ENCODE assay signal across 23 cellular contexts in the genomic region with DNA sequence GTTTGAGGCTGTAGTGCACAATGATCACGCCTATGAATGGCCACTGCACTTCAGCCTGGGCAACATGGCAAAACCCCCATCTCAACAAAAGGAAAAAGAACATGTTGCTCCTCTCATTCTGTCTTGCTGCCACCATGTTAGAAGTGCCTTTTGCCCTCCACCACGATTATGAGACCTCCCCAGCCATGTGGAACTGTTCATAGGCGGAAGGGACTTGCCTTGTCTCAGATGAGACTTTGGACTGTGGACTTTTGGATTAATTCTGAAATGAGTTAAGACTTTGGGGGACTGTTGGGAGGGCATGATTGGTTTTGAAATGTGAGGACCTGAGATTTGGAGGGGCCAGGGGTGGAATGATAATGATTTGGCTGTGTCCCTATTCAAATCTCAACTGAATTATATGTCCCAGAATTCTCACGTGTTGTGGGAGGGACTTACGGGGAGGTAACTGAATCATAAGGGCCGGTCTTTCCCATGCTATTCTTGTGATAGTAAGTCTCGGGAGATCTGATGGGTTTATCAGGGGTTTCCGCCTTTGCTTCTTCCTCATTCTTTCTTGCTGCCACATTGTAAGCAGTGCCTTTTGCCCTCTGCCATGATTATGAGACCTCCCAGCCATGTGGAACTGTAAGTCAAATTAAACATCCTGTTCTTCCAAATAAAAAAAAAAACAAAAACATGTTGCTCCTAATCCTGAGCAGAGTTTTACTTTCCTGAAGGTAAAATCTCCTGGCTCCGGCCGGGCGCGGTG.
"Had no signal": no experiment of that assay in that cellular context is flagged by ENCODE, and none has a peak within 500 bp of the region (broad histone marks: within the 10 kb centered on the region; RNA-seq: fewer than 3 reads in every experiment).

No MANE protein-coding gene starts in this region.

- H3K36me3 ChIP-seq: colonic mucosa, gastrocnemius medialis, suprapubic skin had no signal

- H3K4me3 Mint-ChIP-seq: activated CD4-positive, alpha-beta T cell treated with anti-CD3 and anti-CD28 coated beads, Interleukin-2, amount 10 ng/mL, durations not matched to agents 24 days and 14 days; activated naive CD4-positive, alpha-beta T cell treated with anti-CD3 and anti-CD28 coated beads for 36 hours; activated T-cell treated with anti-CD3 and anti-CD28 coated beads, Interleukin-2, amount 50 U/mL, for 4 hours; brain; natural killer cell treated with Interleukin-12 subunit alpha and Interleukin-12 subunit beta and Interleukin-15 and Interleukin-18, amount 100 ng/mL, for 72 hours; stimulated activated naive CD8-positive, alpha-beta T cell treated with anti-CD3 and anti-CD28 coated beads, Interleukin-15, Interleukin-2, amounts not matched to agents 100 ng/mL and 50 ng/mL, for 24 hours had no signal

- H3K27me3 Mint-ChIP-seq: brain; natural killer cell treated with Interleukin-12 subunit alpha and Interleukin-12 subunit beta and Interleukin-15 and Interleukin-18, amount 100 ng/mL, for 72 hours had no signal

- H3K4me3 ChIP-seq: colonic mucosa, gastrocnemius medialis, lung, suprapubic skin had no signal

- H3K27ac ChIP-seq: colonic mucosa, gastrocnemius medialis, parathyroid adenoma, suprapubic skin had no signal

- H3K27ac Mint-ChIP-seq: activated CD4-positive, alpha-beta T cell treated with anti-CD3 and anti-CD28 coated beads, Interleukin-2, amount 10 ng/mL, durations not matched to agents 24 days and 14 days; activated naive CD4-positive, alpha-beta T cell treated with anti-CD3 and anti-CD28 coated beads for 36 hours; natural killer cell treated with Interleukin-12 subunit alpha and Interleukin-12 subunit beta and Interleukin-15 and Interleukin-18, amount 100 ng/mL, for 72 hours; stimulated activated naive CD8-positive, alpha-beta T cell treated with anti-CD3 and anti-CD28 coated beads, Interleukin-15, Interleukin-2, amounts not matched to agents 100 ng/mL and 50 ng/mL, for 24 hours had no signal

- H3K9me3 ChIP-seq: colonic mucosa, gastrocnemius medialis, suprapubic skin had no signal

- H3K9me3 Mint-ChIP-seq: activated CD4-positive, alpha-beta T cell treated with anti-CD3 and anti-CD28 coated beads, Interleukin-2, amount 10 ng/mL, durations not matched to agents 24 days and 14 days; activated naive CD4-positive, alpha-beta T cell treated with anti-CD3 and anti-CD28 coated beads for 36 hours; activated T-cell treated with anti-CD3 and anti-CD28 coated beads, Interleukin-2, amount 50 U/mL, for 4 hours; natural killer cell treated with Interleukin-12 subunit alpha and Interleukin-12 subunit beta and Interleukin-15 and Interleukin-18, amount 100 ng/mL, for 72 hours; stimulated activated naive CD8-positive, alpha-beta T cell treated with anti-CD3 and anti-CD28 coated beads, Interleukin-15, Interleukin-2, amounts not matched to agents 100 ng/mL and 50 ng/mL, for 24 hours had no signal

- H2AFZ ChIP-seq: parathyroid adenoma had no signal

- H3K27me3 ChIP-seq: colonic mucosa, gastrocnemius medialis, suprapubic skin had no signal

- H3K9ac ChIP-seq: parathyroid adenoma had no signal

- DNase-seq: activated CD4-positive, alpha-beta T cell treated with anti-CD3 and anti-CD28 coated beads, Interleukin-2, amount 10 ng/mL, durations not matched to agents 24 days and 14 days; activated CD8-positive, alpha-beta memory T cell treated with anti-CD3 and anti-CD28 coated beads, Interleukin-2, amount 50 U/mL, for 4 hours; activated naive CD4-positive, alpha-beta T cell treated with anti-CD3 and anti-CD28 coated beads for 36 hours; activated T-cell treated with anti-CD3 and anti-CD28 coated beads, Interleukin-2, amount 50 U/mL, for 4 hours; anterior cingulate cortex; central memory CD4-positive, alpha-beta T cell; colonic mucosa; gastrocnemius medialis; head of caudate nucleus; kidney; stimulated activated CD4-positive, alpha-beta T cell treated with anti-CD3 and anti-CD28 coated beads, Interleukin-12 subunit alpha, Interleukin-12 subunit beta, amount 100 ng/mL, for 4 hours; stimulated activated CD4-positive, alpha-beta T cell treated with anti-CD3 and anti-CD28 coated beads, Interleukin-1b, Interleukin-23, amount 100 ng/mL, for 48 hours; SW 1271; T-helper 2 cell; trophoblast cell had no signal

- H3K4me1 ChIP-seq: colonic mucosa had no signal

- ATAC-seq: activated T-cell treated with anti-CD3 and anti-CD28 coated beads, Interleukin-2, amount 50 U/mL, for 4 hours; esophagus mucosa; gastrocnemius medialis; left lobe of liver; natural killer cell treated with Interleukin-12 subunit alpha and Interleukin-12 subunit beta and Interleukin-15 and Interleukin-18, amount 100 ng/mL, for 72 hours had no signal

- H3K36me3 Mint-ChIP-seq: natural killer cell treated with Interleukin-12 subunit alpha and Interleukin-12 subunit beta and Interleukin-15 and Interleukin-18, amount 100 ng/mL, for 72 hours had no signal
